Comparison of ENCODE assay signal across 8 cellular contexts in the genomic region with DNA sequence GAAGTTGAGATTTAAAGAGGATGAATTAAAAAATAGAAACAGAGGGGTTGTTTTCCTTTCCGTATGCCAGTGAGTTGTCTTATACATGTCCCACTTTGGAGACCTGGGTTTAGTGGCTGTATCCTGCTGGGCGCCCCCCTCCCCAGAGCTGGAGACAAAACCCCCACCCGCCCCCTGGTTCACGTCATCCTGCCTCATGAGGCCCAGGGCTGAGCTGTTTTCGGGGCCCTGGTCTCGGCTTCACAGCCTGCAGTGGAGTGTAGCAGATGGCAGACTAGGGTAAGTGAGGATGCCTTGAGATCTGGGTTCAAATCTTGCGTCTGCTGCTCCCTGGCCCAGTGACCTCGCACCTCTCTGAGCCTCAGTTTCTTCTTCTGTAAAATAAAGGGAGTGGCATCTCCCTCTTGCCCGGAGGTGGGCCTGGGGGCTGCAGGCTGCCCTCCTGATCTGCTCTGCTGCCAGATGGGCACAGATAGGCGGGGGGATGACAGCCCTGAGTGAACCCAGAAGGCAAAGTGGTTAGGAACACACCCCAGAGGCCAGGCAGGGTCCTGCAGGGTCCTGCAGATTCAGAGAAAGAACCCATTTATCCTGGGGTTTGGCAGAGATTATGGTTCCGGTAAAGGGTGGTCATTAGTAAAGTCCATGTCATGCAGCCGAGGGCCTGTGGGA. TPM values are rescaled to one million over a fixed set of nuclear protein-coding genes. Genes with fewer than 3 reads are reported as not detected.
DNase-seq lines count a peak whose midpoint lies in the region; ATAC-seq and TF ChIP-seq lines count a peak whose summit lies in the region.

No MANE protein-coding gene starts in this region.

- H3K27me3 ChIP-seq in lower lobe of right lung (ENCODE audit: low read depth) = no peaks in the 10 kb centered on the region

- no peaks in the 10 kb centered on the region for H3K27me3 Mint-ChIP-seq in activated naive CD4-positive, alpha-beta T cell treated with anti-CD3 and anti-CD28 coated beads, Interleukin-2, amount 50 U/mL, for 24 hours
- peaks cover 16% of the 10 kb centered on the region for H3K27me3 Mint-ChIP-seq in activated naive CD8-positive, alpha-beta T cell treated with anti-CD3 and anti-CD28 coated beads, Interleukin-2, amount 50 U/mL, for 24 hours
- peaks cover 11% of the 10 kb centered on the region for H3K27me3 Mint-ChIP-seq in type B pancreatic cell

- no peaks in the 10 kb centered on the region for H3K36me3 ChIP-seq in lower lobe of right lung

- H3K27ac Mint-ChIP-seq in activated naive CD4-positive, alpha-beta T cell treated with anti-CD3 and anti-CD28 coated beads, Interleukin-2, amount 50 U/mL, for 24 hours = peak overlapping the region; percentile 89
- H3K27ac Mint-ChIP-seq in activated naive CD8-positive, alpha-beta T cell treated with anti-CD3 and anti-CD28 coated beads, Interleukin-2, amount 50 U/mL, for 24 hours = peak overlapping the region; percentile 85
- H3K27ac Mint-ChIP-seq in type B pancreatic cell = peak overlapping the region; percentile 91

- DNase-seq in activated naive CD4-positive, alpha-beta T cell treated with anti-CD3 and anti-CD28 coated beads, Interleukin-2, amount 50 U/mL, for 16 hours = no peak
- DNase-seq in activated naive CD8-positive, alpha-beta T cell treated with anti-CD3 and anti-CD28 coated beads, Interleukin-2, amount 50 U/mL, for 24 hours = no peak
- DNase-seq in lower lobe of right lung (no peak), type B pancreatic cell (ENCODE audit: extremely low spot score, unreplicated experiment) (no peak)

- H3K4me1 ChIP-seq in lower lobe of right lung = peaks cover 44% of the 10 kb centered on the region

- ATAC-seq in activated naive CD8-positive, alpha-beta T cell treated with anti-CD3 and anti-CD28 coated beads, Interleukin-2, amount 50 U/mL, for 24 hours = no peak
- no peak for ATAC-seq in lower lobe of right lung
- no peak for ATAC-seq in GM18505 (IDR thresholded peaks at IDR 0.05; ENCODE audit: unreplicated experiment)
- ATAC-seq in GM21825 (IDR thresholded peaks at IDR 0.05; ENCODE audit: unreplicated experiment) = no peak
- ATAC-seq in HG02884 (IDR thresholded peaks at IDR 0.05; ENCODE audit: unreplicated experiment) = no peak

- no peaks in the 10 kb centered on the region for H3K36me3 Mint-ChIP-seq in activated naive CD4-positive, alpha-beta T cell treated with anti-CD3 and anti-CD28 coated beads, Interleukin-2, amount 50 U/mL, for 24 hours
- no peaks in the 10 kb centered on the region for H3K36me3 Mint-ChIP-seq in activated naive CD8-positive, alpha-beta T cell treated with anti-CD3 and anti-CD28 coated beads, Interleukin-2, amount 50 U/mL, for 24 hours (ENCODE audit: low read depth)
- no peaks in the 10 kb centered on the region for H3K36me3 Mint-ChIP-seq in type B pancreatic cell

- peak overlapping the region; percentile 84 for H3K27ac ChIP-seq in lower lobe of right lung

- H3K9me3 ChIP-seq in lower lobe of right lung = no peaks in the 10 kb centered on the region

- H3K4me1 Mint-ChIP-seq in activated naive CD4-positive, alpha-beta T cell treated with anti-CD3 and anti-CD28 coated beads, Interleukin-2, amount 50 U/mL, for 24 hours = peaks cover 46% of the 10 kb centered on the region
- peaks cover 42% of the 10 kb centered on the region for H3K4me1 Mint-ChIP-seq in activated naive CD8-positive, alpha-beta T cell treated with anti-CD3 and anti-CD28 coated beads, Interleukin-2, amount 50 U/mL, for 24 hours
- H3K4me1 Mint-ChIP-seq in type B pancreatic cell (ENCODE audit: unreplicated experiment) = peaks cover 26% of the 10 kb centered on the region

- TF ChIP-seq CTCF in lower lobe of right lung (IDR thresholded peaks at IDR 0.05) (peak; percentile 6), type B pancreatic cell (conservative IDR thresholded peaks at IDR 0.05) (peak; percentile 52)

- peak overlapping the region; percentile 83 for H3K4me3 Mint-ChIP-seq in activated naive CD4-positive, alpha-beta T cell treated with anti-CD3 and anti-CD28 coated beads, Interleukin-2, amount 50 U/mL, for 24 hours
- H3K4me3 Mint-ChIP-seq in activated naive CD8-positive, alpha-beta T cell treated with anti-CD3 and anti-CD28 coated beads, Interleukin-2, amount 50 U/mL, for 24 hours = peak overlapping the region; percentile 59
- peak overlapping the region; percentile 68 for H3K4me3 Mint-ChIP-seq in type B pancreatic cell

- intact Hi-C loops in lower lobe of right lung (cut with DNase I) = no loop called here

- peak overlapping the region; percentile 52 for H3K4me3 ChIP-seq in lower lobe of right lung

- TF ChIP-seq POLR2A in GM18505 (IDR thresholded peaks at IDR 0.05; ENCODE audit: borderline replicate concordance, extremely low read depth, insufficient read depth, insufficient read length) = no peak

- H3K9me3 Mint-ChIP-seq in activated naive CD4-positive, alpha-beta T cell treated with anti-CD3 and anti-CD28 coated beads, Interleukin-2, amount 50 U/mL, for 24 hours = no peaks in the 10 kb centered on the region
- H3K9me3 Mint-ChIP-seq in activated naive CD8-positive, alpha-beta T cell treated with anti-CD3 and anti-CD28 coated beads, Interleukin-2, amount 50 U/mL, for 24 hours = no peaks in the 10 kb centered on the region
- no peaks in the 10 kb centered on the region for H3K9me3 Mint-ChIP-seq in type B pancreatic cell

RNA-seq across cellular contexts. Expression of a gene that starts 45.1 kb away (rescaled TPM):
- total RNA-seq in lower lobe of right lung (69.5 TPM), type B pancreatic cell (ENCODE audit: low replicate concordance) (16.9 and 21.1 TPM in 2 replicates)
